Comparison of ENCODE assay signal across 8 cellular contexts in genomic region chr6:98946266-98946817, GRCh38. TPM values are rescaled to one million over a fixed set of nuclear protein-coding genes. Genes with fewer than 3 reads are reported as not detected.
A peak's percentile ranks its signal among the peaks of the same experiment; 100 is the strongest.
DNase-seq lines count a peak whose midpoint lies in the region; ATAC-seq, FAIRE-seq and TF ChIP-seq lines count a peak whose summit lies in the region.

No MANE protein-coding gene starts in this region.

- H3K79me2 ChIP-seq in OCI-LY1 (ENCODE audit: insufficient read depth, low read length) (peaks cover 58% of the 10 kb centered on the region), endothelial cell of umbilical vein (ENCODE audit: control insufficient read depth, insufficient read depth, low read length) (peaks cover 21% of the 10 kb centered on the region), parathyroid adenoma (peaks cover 6% of the 10 kb centered on the region)

- no peak for TF ChIP-seq CTCF in OCI-LY1 (IDR thresholded peaks at IDR 0.05; ENCODE audit: low read length)
- TF ChIP-seq CTCF in endothelial cell of umbilical vein (IDR thresholded peaks at IDR 0.05; ENCODE audit: extremely low read depth in 1 of 2, insufficient read depth in 1 of 2, low read depth in 1 of 2, low read length in 2 of 2): no peak
- TF ChIP-seq CTCF in parathyroid adenoma (IDR thresholded peaks at IDR 0.05): no peak

- dilution Hi-C loops in endothelial cell of umbilical vein (cut with MboI; ENCODE audit: extremely low pct_ligation_motif_present, low sequenced_read_pairs): no loop called here

- H3K9ac ChIP-seq in OCI-LY1 (ENCODE audit: low read length) (peak overlapping the region; percentile 84), endothelial cell of umbilical vein (replicated peaks; ENCODE audit: extremely low read depth, insufficient read depth, low read length) (peak overlapping the region; percentile 88), parathyroid adenoma (no peak overlapping the region)

- H3K9me3 ChIP-seq in OCI-LY1 (ENCODE audit: low read length) (peaks cover 14% of the 10 kb centered on the region), endothelial cell of umbilical vein (replicated peaks; ENCODE audit: control insufficient read depth, insufficient read depth, low read length) (no peaks in the 10 kb centered on the region), parathyroid adenoma (ENCODE audit: control insufficient read depth, low read length) (no peaks in the 10 kb centered on the region)

- H3K36me3 ChIP-seq in OCI-LY1 (ENCODE audit: insufficient read depth, low read length) (peaks cover 14% of the 10 kb centered on the region), endothelial cell of umbilical vein (ENCODE audit: control insufficient read depth in 2 of 2, extremely low read depth in 1 of 2, insufficient read depth in 2 of 2, low read length in 2 of 2) (no peaks in the 10 kb centered on the region), parathyroid adenoma (ENCODE audit: control insufficient read depth, insufficient read depth, low read length) (no peaks in the 10 kb centered on the region)

- no peak for TF ChIP-seq POLR2A in endothelial cell of umbilical vein (IDR thresholded peaks at IDR 0.05; ENCODE audit: low read depth, low read length)

- no peaks in the 10 kb centered on the region for H3K27me3 ChIP-seq in OCI-LY1 (ENCODE audit: insufficient read depth, low read length)
- peaks cover 2 to 7% of the 10 kb centered on the region in 2 experiments for H3K27me3 ChIP-seq in endothelial cell of umbilical vein (ENCODE audit: control insufficient read depth in 2 of 2, insufficient read depth in 2 of 2, low read length in 2 of 2)
- H3K27me3 ChIP-seq in parathyroid adenoma (ENCODE audit: control insufficient read depth, insufficient read depth, low read length): no peaks in the 10 kb centered on the region

- no peak overlapping the region for H2AFZ ChIP-seq in OCI-LY1 (ENCODE audit: low read length)
- no peak overlapping the region for H2AFZ ChIP-seq in endothelial cell of umbilical vein (ENCODE audit: low read depth, low read length)
- no peak overlapping the region for H2AFZ ChIP-seq in parathyroid adenoma

- CTCF ChIA-PET in endothelial cell of umbilical vein (lab: Charles Lee): no interaction called here

- H3K9me1 ChIP-seq in endothelial cell of umbilical vein (replicated peaks; ENCODE audit: control insufficient read depth, extremely low read depth, insufficient read depth, low read length): no peaks in the 10 kb centered on the region

- peak; percentile 25 for DNase-seq in DMS53 (lab: John Stamatoyannopoulos, UW)
- DNase-seq in endothelial cell of umbilical vein (ENCODE audit: low read depth, low spot score): no peak
- no peak for DNase-seq in dedifferentiated amniotic fluid mesenchymal stem cell (ENCODE audit: extremely low spot score)
- DNase-seq in NCI-H1436 treated with DMSO at 0.1 percent for 48 hours (lab: John Stamatoyannopoulos, UW): no peak
- DNase-seq in head of caudate nucleus: no peak

- no peak for FAIRE-seq in endothelial cell of umbilical vein (lab: Jason Lieb, UNC)

- H3K4me2 ChIP-seq in OCI-LY1 (ENCODE audit: low read length) (peak overlapping the region; percentile 84), endothelial cell of umbilical vein (ENCODE audit: insufficient read depth, low read length) (peak overlapping the region; percentile 96), parathyroid adenoma (ENCODE audit: low read length) (peak overlapping the region; percentile 57)

- peaks cover 24% of the 10 kb centered on the region for H3K4me1 ChIP-seq in OCI-LY1 (ENCODE audit: insufficient read depth, low read length, severe bottlenecking)
- H3K4me1 ChIP-seq in endothelial cell of umbilical vein (ENCODE audit: control insufficient read depth, extremely low read depth, insufficient read depth, low read length): peaks cover 9% of the 10 kb centered on the region
- peaks cover 15% of the 10 kb centered on the region for H3K4me1 ChIP-seq in parathyroid adenoma

- H3K9me2 ChIP-seq in OCI-LY1 (ENCODE audit: low read depth, low read length): no peaks in the 10 kb centered on the region

- BruUV-seq in endothelial cell of umbilical vein (replicated peaks; lab: Mats Ljungman, UMichigan): no TSS peak

- H4K20me1 ChIP-seq in OCI-LY1 (ENCODE audit: insufficient read depth, low read length) (no peaks in the 10 kb centered on the region), endothelial cell of umbilical vein (replicated peaks; ENCODE audit: control insufficient read depth, extremely low read depth, insufficient read depth, low read length) (no peaks in the 10 kb centered on the region)

- POLR2A ChIA-PET in endothelial cell of umbilical vein (lab: Charles Lee): no interaction called here

- peak overlapping the region; percentile 79 for H3K4me3 ChIP-seq in OCI-LY1 (ENCODE audit: low read depth, low read length, poor library complexity, severe bottlenecking)
- peak overlapping the region in 1 of 3 experiments; percentile 92 for H3K4me3 ChIP-seq in endothelial cell of umbilical vein (replicated peaks in 1 of 3; ENCODE audit: insufficient read depth in 1 of 3, low read depth in 1 of 3, low read length in 3 of 3)
- peak overlapping the region; percentile 61 for H3K4me3 ChIP-seq in parathyroid adenoma (ENCODE audit: low read depth, low read length)

- H3K27ac ChIP-seq in OCI-LY1 (ENCODE audit: low read depth, low read length, poor library complexity, severe bottlenecking) (peak overlapping the region; percentile 86), endothelial cell of umbilical vein (ENCODE audit: insufficient read depth, low read depth, low read length) (no peak overlapping the region), parathyroid adenoma (no peak overlapping the region)

- ATAC-seq in GM21717 (IDR thresholded peaks at IDR 0.05; ENCODE audit: unreplicated experiment): no peak

- 0 out of 2 replicates have a peak, but pooled peaks cover 6% of the 10 kb centered on the region for H3F3A ChIP-seq in OCI-LY1 (ENCODE audit: insufficient read depth, low read length)

- intact Hi-C loops in endothelial cell of umbilical vein (cut with micrococcal nuclease): no loop called here
- intact Hi-C loops in head of caudate nucleus (cut with DNase I): no loop called here

TF ChIP-seq in endothelial cell of umbilical vein, 7 proteins besides CTCF, POLR2A, EP300 and RAD21:
- TF ChIP-seq GATA2 (IDR thresholded peaks at IDR 0.05; ENCODE audit: insufficient read depth, insufficient read length, low read depth, low read length) (no peak), FOS (IDR thresholded peaks at IDR 0.05; ENCODE audit: borderline replicate concordance, insufficient read depth, low read length) (no peak), POLR2AphosphoS5 (IDR thresholded peaks at IDR 0.05; ENCODE audit: insufficient read depth, low read depth, low read length) (no peak), MAX (IDR thresholded peaks at IDR 0.05; ENCODE audit: insufficient read depth, insufficient read length) (no peak), JUN (IDR thresholded peaks at IDR 0.05; ENCODE audit: borderline replicate concordance, insufficient read depth, insufficient read length, low read depth) (no peak), EZH2 (IDR thresholded peaks at IDR 0.05; ENCODE audit: borderline replicate concordance, low read depth, low read length, severe bottlenecking) (no peak)

RNA-seq across cellular contexts. Expression of gene FBXL4, which starts 1.4 kb away (rescaled TPM):
- total RNA-seq in endothelial cell of umbilical vein: 9.4 and 9.8 TPM in 2 replicates
- 5.6 and 7.0 TPM in 2 replicates for polyA plus RNA-seq in endothelial cell of umbilical vein
- 5.9 and 6.0 TPM in 2 replicates for polyA plus RNA-seq in endothelial cell of umbilical vein (2011; cell fraction: cytosol; rRNA removed)
- 8.6 and 9.0 TPM in 2 replicates for polyA plus RNA-seq in endothelial cell of umbilical vein (2011; cell fraction: nucleus; rRNA removed)
- 4.2 and 5.6 TPM in 2 replicates for polyA plus RNA-seq in endothelial cell of umbilical vein (2012)
- 17.3 and 21.6 TPM in 2 replicates for polyA minus RNA-seq in endothelial cell of umbilical vein
- 10.5 TPM for polyA minus RNA-seq in endothelial cell of umbilical vein (2011; cell fraction: cytosol; rRNA and poly(A)+ RNA removed)
- 14.0 and 23.3 TPM in 2 replicates for polyA minus RNA-seq in endothelial cell of umbilical vein (2011; cell fraction: nucleus; rRNA and poly(A)+ RNA removed)
